Comparison of ENCODE assay signal across 2 cellular contexts in the genomic region with DNA sequence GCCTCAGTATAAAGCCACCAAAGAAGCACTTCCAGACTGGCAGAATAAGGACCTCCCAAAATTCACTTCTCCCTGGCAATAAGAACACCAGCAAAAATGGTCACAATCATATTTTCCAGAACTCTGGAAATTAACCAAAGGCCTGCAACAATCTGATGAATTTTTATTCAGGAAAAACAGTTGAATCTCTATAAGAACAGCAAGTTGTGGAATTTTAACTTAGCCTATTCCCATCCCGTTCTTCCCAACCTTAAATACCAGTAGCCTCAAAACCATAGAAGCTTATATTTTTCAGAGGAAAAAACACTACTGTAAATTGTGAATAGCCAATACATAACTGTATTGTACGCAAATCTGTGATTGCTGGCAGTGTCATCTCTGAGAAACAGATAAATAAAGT.
TF ChIP-seq lines count a peak whose summit lies in the region.

No MANE protein-coding gene starts in this region.

TF ChIP-seq in HEK293, 187 proteins besides CTCF, POLR2A, EP300 and RAD21:
- TF ChIP-seq, protein P1, sequence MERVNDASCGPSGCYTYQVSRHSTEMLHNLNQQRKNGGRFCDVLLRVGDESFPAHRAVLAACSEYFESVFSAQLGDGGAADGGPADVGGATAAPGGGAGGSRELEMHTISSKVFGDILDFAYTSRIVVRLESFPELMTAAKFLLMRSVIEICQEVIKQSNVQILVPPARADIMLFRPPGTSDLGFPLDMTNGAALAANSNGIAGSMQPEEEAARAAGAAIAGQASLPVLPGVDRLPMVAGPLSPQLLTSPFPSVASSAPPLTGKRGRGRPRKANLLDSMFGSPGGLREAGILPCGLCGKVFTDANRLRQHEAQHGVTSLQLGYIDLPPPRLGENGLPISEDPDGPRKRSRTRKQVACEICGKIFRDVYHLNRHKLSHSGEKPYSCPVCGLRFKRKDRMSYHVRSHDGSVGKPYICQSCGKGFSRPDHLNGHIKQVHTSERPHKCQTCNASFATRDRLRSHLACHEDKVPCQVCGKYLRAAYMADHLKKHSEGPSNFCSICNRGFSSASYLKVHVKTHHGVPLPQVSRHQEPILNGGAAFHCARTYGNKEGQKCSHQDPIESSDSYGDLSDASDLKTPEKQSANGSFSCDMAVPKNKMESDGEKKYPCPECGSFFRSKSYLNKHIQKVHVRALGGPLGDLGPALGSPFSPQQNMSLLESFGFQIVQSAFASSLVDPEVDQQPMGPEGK (tag by site-specific recombination; IDR thresholded peaks at IDR 0.05) = no peak
- TF ChIP-seq ZNF677 (tag by site-specific recombination; IDR thresholded peaks at IDR 0.05) = peak; percentile 97

TF ChIP-seq in K562, 482 proteins besides CTCF, POLR2A, EP300 and RAD21 (continued from another document):
- TF ChIP-seq ZNF407 (IDR thresholded peaks at IDR 0.05; ENCODE audit: low read depth) (no peak), NEUROD1 (IDR thresholded peaks at IDR 0.05; ENCODE audit: borderline replicate concordance, low read depth, low read length, partially characterized antibody) (no peak), ELF2 (CRISPR knock-in tag; IDR thresholded peaks at IDR 0.05) (no peak), ZNF124 (CRISPR knock-in tag; IDR thresholded peaks at IDR 0.05) (no peak), SMAD1 (IDR thresholded peaks at IDR 0.05; ENCODE audit: low read depth, low read length, partially characterized antibody) (no peak), RERE (CRISPR knock-in tag; IDR thresholded peaks at IDR 0.05; ENCODE audit: borderline replicate concordance) (no peak), ZC3H8 (IDR thresholded peaks at IDR 0.05) (no peak), NR4A1 (CRISPR knock-in tag; IDR thresholded peaks at IDR 0.05) (no peak), NR4A1 (tag; IDR thresholded peaks at IDR 0.05) (no peak), ZNF830 (CRISPR knock-in tag; IDR thresholded peaks at IDR 0.05) (no peak), E2F4 (CRISPR knock-in tag; IDR thresholded peaks at IDR 0.05; ENCODE audit: low read depth) (no peak), PHF21A (IDR thresholded peaks at IDR 0.05; ENCODE audit: borderline replicate concordance, low read depth) (no peak), ZNF318 (IDR thresholded peaks at IDR 0.05; ENCODE audit: borderline replicate concordance in 1 of 2, low read depth in 1 of 2) (no peak)
- TF ChIP-seq, protein P2, sequence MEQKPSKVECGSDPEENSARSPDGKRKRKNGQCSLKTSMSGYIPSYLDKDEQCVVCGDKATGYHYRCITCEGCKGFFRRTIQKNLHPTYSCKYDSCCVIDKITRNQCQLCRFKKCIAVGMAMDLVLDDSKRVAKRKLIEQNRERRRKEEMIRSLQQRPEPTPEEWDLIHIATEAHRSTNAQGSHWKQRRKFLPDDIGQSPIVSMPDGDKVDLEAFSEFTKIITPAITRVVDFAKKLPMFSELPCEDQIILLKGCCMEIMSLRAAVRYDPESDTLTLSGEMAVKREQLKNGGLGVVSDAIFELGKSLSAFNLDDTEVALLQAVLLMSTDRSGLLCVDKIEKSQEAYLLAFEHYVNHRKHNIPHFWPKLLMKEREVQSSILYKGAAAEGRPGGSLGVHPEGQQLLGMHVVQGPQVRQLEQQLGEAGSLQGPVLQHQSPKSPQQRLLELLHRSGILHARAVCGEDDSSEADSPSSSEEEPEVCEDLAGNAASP (IDR thresholded peaks at IDR 0.05) = no peak
